ENCODE assay signal across 10 cellular contexts in the genomic region with DNA sequence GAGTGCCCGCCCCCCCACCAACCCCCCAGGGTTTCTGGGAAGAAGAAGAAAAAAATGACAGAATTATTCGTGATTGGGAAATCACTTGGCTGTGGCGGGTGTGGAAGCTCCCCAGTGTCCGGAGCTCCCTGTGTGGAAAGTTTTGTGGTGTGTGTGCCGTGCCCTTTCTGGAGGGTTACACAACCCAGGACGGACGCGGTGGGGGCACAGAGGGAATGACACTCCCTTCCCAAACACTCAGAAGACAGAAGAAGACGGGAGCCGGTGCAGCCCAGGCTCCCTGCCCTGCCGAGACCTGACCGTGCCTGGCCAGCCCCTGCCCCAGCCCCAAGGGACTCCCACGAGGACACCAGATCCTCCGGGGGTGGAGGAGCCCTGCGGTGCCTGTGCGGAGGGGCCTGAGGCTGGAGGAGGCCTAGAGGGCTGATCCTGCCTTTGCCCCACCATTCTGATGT. TPM values are rescaled to one million over a fixed set of nuclear protein-coding genes. Genes with fewer than 3 reads are reported as not detected.
DNase-seq lines count a peak whose midpoint lies in the region; ATAC-seq, FAIRE-seq and TF ChIP-seq lines count a peak whose summit lies in the region.
"Had no signal": no experiment of that assay in that cellular context is flagged by ENCODE, and none has a peak within 500 bp of the region (broad histone marks: within the 10 kb centered on the region; RNA-seq: fewer than 3 reads in every experiment).

No MANE protein-coding gene starts in this region.

- H3K4me1 ChIP-seq in K562 (replicated peaks in 1 of 2; ENCODE audit: control insufficient read depth in 2 of 2, insufficient read depth in 2 of 2, low read length in 2 of 2) (peaks cover 0 to 20% of the 10 kb centered on the region in 2 experiments; a peak in 1 of 5 replicates), spleen (peaks cover 0 to 29% (median 17%) of the 10 kb centered on the region in 6 donors)

- TF ChIP-seq POLR2A in K562 (conservative IDR thresholded peaks at IDR 0.05) (no peak), spleen (IDR thresholded peaks at IDR 0.05) (peak in 1 of 3 donors; percentile 17), GM18505 (IDR thresholded peaks at IDR 0.05; ENCODE audit: borderline replicate concordance, extremely low read depth, insufficient read depth, insufficient read length) (no peak)

- H3K4me2 ChIP-seq in K562 (ENCODE audit: insufficient read depth, low read length): no peak overlapping the region

- no TSS peak for BruUV-seq in K562 (replicated peaks; lab: Mats Ljungman, UMichigan)

- H3K9me1 ChIP-seq in K562 (ENCODE audit: control insufficient read depth, insufficient read depth, low read length): no peaks in the 10 kb centered on the region

- H3K36me3 ChIP-seq in K562 (ENCODE audit: control insufficient read depth, insufficient read depth, low read length): no peaks in the 10 kb centered on the region
- no peaks in the 10 kb centered on the region for H3K36me3 ChIP-seq in spleen

- H4K20me1 ChIP-seq in K562 (replicated peaks; ENCODE audit: control insufficient read depth, insufficient read depth, low read length): no peaks in the 10 kb centered on the region; the same call in 1 of the 2 replicates

- WGBS in K562 (ENCODE audit: insufficient coverage, low coverage, missing lambda C conversion rate): 5% methylated on average over 16 of the region's 16 CpGs
- WGBS in spleen, 5 donors: 33 to 57% (median 46%) methylated on average over 15 to 16 of the region's 16 CpGs

- H3K9ac ChIP-seq in K562 (ENCODE audit: insufficient read depth in 1 of 2, low read depth in 2 of 2, low read length in 2 of 2): no peak overlapping the region

- TF ChIP-seq RAD21 in K562 (CRISPR knock-in tag; conservative IDR thresholded peaks at IDR 0.05 in 1 of 2, IDR thresholded peaks at IDR 0.05 in 1 of 2): no peak

- TF ChIP-seq CTCF in K562 (IDR thresholded peaks at IDR 0.05 in 2 of 3, conservative IDR thresholded peaks at IDR 0.05 in 1 of 3; ENCODE audit: insufficient read depth in 2 of 3, low read depth in 1 of 3, low read length in 3 of 3): no peak
- no peak for TF ChIP-seq CTCF in spleen (IDR thresholded peaks at IDR 0.05 in 8 of 11, conservative IDR thresholded peaks at IDR 0.05 in 3 of 11)

- DNase-seq in GOT3 (lab: John Stamatoyannopoulos, UW): peak; percentile 22
- DNase-seq in K562 (ENCODE audit: extremely low read depth in 1 of 4, low spot score in 3 of 4): no peak
- peak; percentile 90 for DNase-seq in hepatic stellate cell (ENCODE audit: low spot score)
- peak; percentile 76 for DNase-seq in spleen
- no peak for DNase-seq in A172 (ENCODE audit: low spot score)
- no peak for DNase-seq in stimulated activated naive CD4-positive, alpha-beta T cell treated with Interleukin-2 at 50 U/mL for 16 hours (lab: John Stamatoyannopoulos, UW)
- DNase-seq: NCI-H146; stimulated activated naive CD4-positive, alpha-beta T cell had no signal

- H3K27ac ChIP-seq in K562 (ENCODE audit: extremely low read depth, low read depth, low read length): no peak overlapping the region
- peak overlapping the region in 6 of 8 donors; percentile 41 to 83 (median 74) for H3K27ac ChIP-seq in spleen

- intact Hi-C loops in K562 (cut with micrococcal nuclease) (no loop called here), spleen (cut with DNase I; ENCODE audit: low total_unique reads) (no loop called here)

- peaks cover 30 to 59% of the 10 kb centered on the region in 2 experiments for H3K27me3 ChIP-seq in K562 (ENCODE audit: control insufficient read depth in 2 of 2, insufficient read depth in 2 of 2, low read length in 2 of 2)
- peaks cover 0 to 6% (median 0%) of the 10 kb centered on the region in 7 donors for H3K27me3 ChIP-seq in spleen (replicated peaks in 1 of 7)

- H3K9me3 ChIP-seq in K562 (replicated peaks; ENCODE audit: control insufficient read depth, insufficient read depth, low read depth, low read length) (peaks cover 11% of the 10 kb centered on the region), spleen (peaks cover 0 to 22% (median 10%) of the 10 kb centered on the region in 8 donors)

- FAIRE-seq in K562 (lab: Jason Lieb, UNC): no peak

- in situ Hi-C loops in K562 (cut with MboI): no loop called here

- H2AFZ ChIP-seq in K562 (ENCODE audit: low read depth, low read length): no peak overlapping the region

- POLR2A ChIA-PET in K562 (lab: Yijun Ruan, JAX): interaction anchor here (0.7 kb wide), 1 partner anchor 307 kb away, joined by 4 read pairs; no protein-coding TSS in a partner anchor

- CTCF ChIA-PET in K562 (lab: Yijun Ruan, JAX; ENCODE audit: low intra/inter-chr PET ratio): no interaction called here

- H3K4me3 ChIP-seq in K562 (no peak overlapping the region), spleen (peak overlapping the region in 1 of 8 donors; percentile 24)

- ATAC-seq in K562: peak; percentile 52; the same call in 1 of the 3 replicates
- no peak for ATAC-seq in GM18505 (IDR thresholded peaks at IDR 0.05; ENCODE audit: unreplicated experiment)
- ATAC-seq in SK-N-SH treated with all-trans-retinoic acid at 6 μM for 48 hours: no peak

- no peak for TF ChIP-seq EP300 in K562 (IDR thresholded peaks at IDR 0.05; ENCODE audit: low read length)

- no peaks in the 10 kb centered on the region for H3K79me2 ChIP-seq in K562 (ENCODE audit: control insufficient read depth, insufficient read depth, low read length)

TF ChIP-seq in K562, 482 proteins besides CTCF, POLR2A, EP300 and RAD21:
- TF ChIP-seq CEBPB (tag; IDR thresholded peaks at IDR 0.05): peak; percentile 48
- no peak for TF ChIP-seq ZKSCAN8 (CRISPR knock-in tag; IDR thresholded peaks at IDR 0.05)
- no peak for TF ChIP-seq YY1 (IDR thresholded peaks at IDR 0.05; ENCODE audit: borderline replicate concordance in 1 of 3, control insufficient read depth in 1 of 3, extremely low read depth in 1 of 3, insufficient read depth in 3 of 3, insufficient read length in 1 of 3, insufficient replicate concordance in 2 of 3, low read depth in 1 of 3, low read length in 2 of 3)
TF ChIP-seq in K562: peak in this region for 1.

TF ChIP-seq in SK-N-SH treated with all-trans-retinoic acid at 6 μM for 48 hours, 23 proteins besides CTCF, POLR2A, EP300 and RAD21:
- TF ChIP-seq ESRRG (CRISPR knock-in tag; IDR thresholded peaks at IDR 0.05): no peak
- TF ChIP-seq POU6F1 (CRISPR knock-in tag; IDR thresholded peaks at IDR 0.05; ENCODE audit: borderline replicate concordance, low read depth): no peak

RNA-seq across cellular contexts. Expression of gene ADARB1, which starts 33.0 kb away (rescaled TPM):
- 40.2 and 48.3 TPM in 2 replicates for total RNA-seq in K562 (2011; cell fraction: chromatin; rRNA removed; ENCODE audit: low replicate concordance)
- 29.0 and 30.4 TPM in 2 replicates for total RNA-seq in K562 (2011; cell fraction: nucleolus; rRNA removed)
- total RNA-seq in K562 (2011; cell fraction: nucleoplasm; rRNA removed): 24.6 and 33.4 TPM in 2 replicates
- 7.7 and 9.1 TPM in 2 replicates for total RNA-seq in K562 (2014; rRNA removed)
- total RNA-seq in K562 (2014; rRNA removed; fragmentation: Illumina TruSeq; extraction: Trizol): 8.3 TPM in 2 replicates
- 6.4 and 7.1 TPM in 2 replicates for total RNA-seq in K562 (2015; rRNA removed; fragmentation: Illumina TruSeq; extraction: Trizol)
- total RNA-seq in K562 (2021): 12.0 and 16.0 TPM in 2 replicates
- polyA plus RNA-seq in K562 (2011; rRNA removed): 8.4 and 11.8 TPM in 2 replicates
- polyA plus RNA-seq in K562 (2011; cell fraction: cytosol; rRNA removed): 6.6 and 7.4 TPM in 2 replicates
- polyA plus RNA-seq in K562 (2011; cell fraction: nucleus; rRNA removed): 15.0 and 23.8 TPM in 2 replicates
- polyA plus RNA-seq in K562 (2012): 7.5 and 8.1 TPM in 2 replicates
- polyA plus RNA-seq in K562 (2014; fragmentation: Illumina TruSeq; extraction: Trizol): 7.3 and 9.2 TPM in 2 replicates
- polyA plus RNA-seq in K562 (2014; fragmentation: Nextera tagmentation; extraction: Ambion mirVana): 1 to 10 TPM; 7.1 to 8.1 TPM
- polyA plus RNA-seq in K562 (2014; rRNA removed): 6.7 and 12.8 TPM in 2 replicates
- 10.4 and 16.9 TPM in 2 replicates for polyA minus RNA-seq in K562 (2011; rRNA and poly(A)+ RNA removed)
- polyA minus RNA-seq in K562 (2011; cell fraction: cytosol; rRNA and poly(A)+ RNA removed): 12.7 and 15.3 TPM in 2 replicates
- 13.3 and 18.3 TPM in 2 replicates for polyA minus RNA-seq in K562 (2011; cell fraction: nucleus; rRNA and poly(A)+ RNA removed)
- 10 to 100 TPM; 26.0 to 50.8 (median 34.7) TPM for total RNA-seq in spleen
- polyA plus RNA-seq in spleen: 10 to 100 TPM in 2 of 3 donors, 1 to 10 TPM in 1; 9.1 to 16.9 (median 13.9) TPM
- 13.3 and 15.7 TPM in 2 replicates for total RNA-seq in A172 (2014; rRNA removed; shearing (Covaris generic))

Comparison
In these comparisons a context has a peak if more than half of its experiments do, and no peak if none do; other contexts are left out.
1. DNase-seq: peak in GOT3 (single experiment), hepatic stellate cell (single experiment) and spleen (single experiment); none in K562 (0 of 4), A172 (single experiment) and stimulated activated naive CD4-positive, alpha-beta T cell treated with Interleukin-2 at 50 U/mL for 16 hours (single experiment).